In the genomic region with DNA sequence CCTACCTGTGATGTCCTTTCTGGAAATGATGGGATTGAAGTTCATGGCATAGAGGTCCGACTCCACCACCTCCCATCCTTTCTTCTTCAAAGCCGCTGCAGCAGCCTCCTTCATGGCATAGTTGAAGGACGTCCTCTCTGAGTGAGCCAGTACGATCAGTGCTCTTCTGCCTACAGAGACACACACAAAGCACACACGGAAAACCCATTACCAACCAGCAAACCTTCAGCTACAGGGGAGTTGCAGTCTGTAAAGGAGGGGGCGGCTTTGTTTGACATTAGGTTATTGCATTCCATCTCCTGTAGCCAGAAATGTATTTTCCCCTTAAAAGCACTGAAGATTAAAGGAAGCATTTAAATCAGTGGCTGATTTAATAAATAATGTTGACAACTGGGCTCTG, we compare ENCODE assay signal across 18 cellular contexts. TPM values are rescaled to one million over a fixed set of nuclear protein-coding genes. Genes with fewer than 3 reads are reported as not detected.
DNase-seq lines count a peak whose midpoint lies in the region; ATAC-seq, FAIRE-seq and TF ChIP-seq lines count a peak whose summit lies in the region.
"Had no signal": no experiment of that assay in that cellular context is flagged by ENCODE, and none has a peak within 500 bp of the region (broad histone marks: within the 10 kb centered on the region; RNA-seq: fewer than 3 reads in every experiment).

No MANE protein-coding gene starts in this region.

- ATAC-seq in A549 (no peak), T-helper 17 cell (no peak), GM18519 (IDR thresholded peaks at IDR 0.05; ENCODE audit: low FRiP score, unreplicated experiment) (no peak), HG02588 (IDR thresholded peaks at IDR 0.05; ENCODE audit: unreplicated experiment) (no peak)

- H3K27ac ChIP-seq in A549, result 0 out of 6 replicates have a peak overlapping the region, but pooled peaks of 1 of the 2 experiments have one; percentile 23
- H3K27ac ChIP-seq: HL-60 had no signal

- H3K4me1 ChIP-seq in A549, result peaks cover 52% of the 10 kb centered on the region
- H3K4me1 ChIP-seq: HAP-1 had no signal

- DNase-seq in A549 (ENCODE audit: low read depth in 1 of 2, low spot score in 1 of 2) (no peak), T-helper 17 cell (no peak), mesothelial cell of epicardium (ENCODE audit: low spot score in 2 of 2, unreplicated experiment in 2 of 2) (no peak), osteocyte (ENCODE audit: extremely low spot score, unreplicated experiment) (peak; percentile 51), DMS114 treated with DMSO at 0.1 percent for 48 hours (lab: John Stamatoyannopoulos, UW; ENCODE audit: unreplicated experiment) (no peak)
- DNase-seq: C1 segment of cervical spinal cord; CD4-positive, alpha-beta memory T cell; DMS153; DMS79 treated with DMSO at 0.1 percent for 48 hours; EL had no signal

- CTCF ChIA-PET in A549 (lab: Yijun Ruan, JAX), result interaction anchor here (1.6 to 18.6 kb wide), 2 partner anchors 9 to 37 kb away, joined by 7 to 160 read pairs; partner anchors contain the start of gene NOB1

- TF ChIP-seq POLR2A in A549 (IDR thresholded peaks at IDR 0.05; ENCODE audit: low read length), result no peak

- H3K36me3 Mint-ChIP-seq in T-helper 17 cell (ENCODE audit: low read depth) (no peaks in the 10 kb centered on the region), mesothelial cell of epicardium (peaks cover 23% of the 10 kb centered on the region), osteocyte (ENCODE audit: unreplicated experiment) (peaks cover 39% of the 10 kb centered on the region)
- H3K36me3 Mint-ChIP-seq: CD4-positive, alpha-beta memory T cell had no signal

- 92% methylated on average over 6 of the region's 6 CpGs for WGBS in A549 (ENCODE audit: missing lambda C conversion rate)

- H3K9me3 ChIP-seq in A549, result no peaks in the 10 kb centered on the region
- no peaks in the 10 kb centered on the region for H3K9me3 ChIP-seq in T-helper 17 cell (ENCODE audit: control insufficient read depth, low read length, poor library complexity, severe bottlenecking)
- H3K9me3 ChIP-seq: HAP-1 had no signal

- no peak overlapping the region for H3K4me3 ChIP-seq in A549
- H3K4me3 ChIP-seq: HAP-1 had no signal

- 0 out of 3 replicates have a peak overlapping the region, but pooled peaks have one; percentile 4 for H3K4me2 ChIP-seq in A549

- no peaks in the 10 kb centered on the region for H3K27me3 Mint-ChIP-seq in T-helper 17 cell
- H3K27me3 Mint-ChIP-seq in mesothelial cell of epicardium (ENCODE audit: low read depth), result no peaks in the 10 kb centered on the region
- no peaks in the 10 kb centered on the region for H3K27me3 Mint-ChIP-seq in osteocyte (ENCODE audit: unreplicated experiment)
- H3K27me3 Mint-ChIP-seq: B cell; CD4-positive, alpha-beta memory T cell had no signal

- H3K4me3 Mint-ChIP-seq in T-helper 17 cell, result no peak overlapping the region
- peak overlapping the region; percentile 16 for H3K4me3 Mint-ChIP-seq in mesothelial cell of epicardium
- H3K4me3 Mint-ChIP-seq in osteocyte (ENCODE audit: unreplicated experiment), result no peak overlapping the region
- H3K4me3 Mint-ChIP-seq: B cell; CD4-positive, alpha-beta memory T cell had no signal

- no peak for TF ChIP-seq EP300 in A549 (IDR thresholded peaks at IDR 0.05)

- H3K4me1 Mint-ChIP-seq in T-helper 17 cell (no peaks in the 10 kb centered on the region), mesothelial cell of epicardium (peaks cover 11% of the 10 kb centered on the region), osteocyte (ENCODE audit: unreplicated experiment) (peaks cover 22% of the 10 kb centered on the region)
- H3K4me1 Mint-ChIP-seq: B cell; CD4-positive, alpha-beta memory T cell had no signal

- POLR2A ChIA-PET in A549 (lab: Yijun Ruan, JAX), result interaction anchor here (0.6 to 1.4 kb wide), 2 partner anchors 36 to 321 kb away, joined by 3 to 4 read pairs; partner anchors contain the start of gene NOB1

- TF ChIP-seq CTCF in A549 (IDR thresholded peaks at IDR 0.05) (no peak), mesothelial cell of epicardium (IDR thresholded peaks at IDR 0.05; ENCODE audit: unreplicated experiment) (no peak), osteocyte (IDR thresholded peaks at IDR 0.05) (no peak)

- no peaks in the 10 kb centered on the region for H3K9me3 Mint-ChIP-seq in mesothelial cell of epicardium
- H3K9me3 Mint-ChIP-seq in osteocyte (ENCODE audit: unreplicated experiment), result no peaks in the 10 kb centered on the region
- H3K9me3 Mint-ChIP-seq: CD4-positive, alpha-beta memory T cell had no signal

- H3K27ac Mint-ChIP-seq in T-helper 17 cell (peak overlapping the region; percentile 78), mesothelial cell of epicardium (peak overlapping the region; percentile 77), osteocyte (ENCODE audit: unreplicated experiment) (no peak overlapping the region)
- H3K27ac Mint-ChIP-seq: B cell; CD4-positive, alpha-beta memory T cell had no signal

- no peak for FAIRE-seq in A549 (lab: Jason Lieb, UNC)
- FAIRE-seq: G401.6, GM12892, H1 had no signal

- no peak for TF ChIP-seq RAD21 in A549 (conservative IDR thresholded peaks at IDR 0.05 in 1 of 2, IDR thresholded peaks at IDR 0.05 in 1 of 2)

TF ChIP-seq in A549, 52 proteins besides CTCF, POLR2A, EP300 and RAD21 (continues in another document):
- TF ChIP-seq SREBF2 (IDR thresholded peaks at IDR 0.05), result no peak
- TF ChIP-seq NR3C1 (IDR thresholded peaks at IDR 0.05), result no peak
- TF ChIP-seq CEBPB (IDR thresholded peaks at IDR 0.05), result no peak
- TF ChIP-seq HOXB13 (CRISPR knock-in tag; IDR thresholded peaks at IDR 0.05; ENCODE audit: low read depth), result no peak
- no peak for TF ChIP-seq ATOH8 (CRISPR knock-in tag; IDR thresholded peaks at IDR 0.05; ENCODE audit: low read depth)
- no peak for TF ChIP-seq MAZ (IDR thresholded peaks at IDR 0.05; ENCODE audit: borderline replicate concordance, low read depth, low read length)
- TF ChIP-seq KDM1A (IDR thresholded peaks at IDR 0.05; ENCODE audit: low read depth), result no peak
- no peak for TF ChIP-seq CBX8 (IDR thresholded peaks at IDR 0.05)
- no peak for TF ChIP-seq JUNB (IDR thresholded peaks at IDR 0.05)
- no peak for TF ChIP-seq GATA3 (IDR thresholded peaks at IDR 0.05; ENCODE audit: borderline replicate concordance)
- TF ChIP-seq RARB (CRISPR knock-in tag; IDR thresholded peaks at IDR 0.05), result no peak
- TF ChIP-seq, protein P1, sequence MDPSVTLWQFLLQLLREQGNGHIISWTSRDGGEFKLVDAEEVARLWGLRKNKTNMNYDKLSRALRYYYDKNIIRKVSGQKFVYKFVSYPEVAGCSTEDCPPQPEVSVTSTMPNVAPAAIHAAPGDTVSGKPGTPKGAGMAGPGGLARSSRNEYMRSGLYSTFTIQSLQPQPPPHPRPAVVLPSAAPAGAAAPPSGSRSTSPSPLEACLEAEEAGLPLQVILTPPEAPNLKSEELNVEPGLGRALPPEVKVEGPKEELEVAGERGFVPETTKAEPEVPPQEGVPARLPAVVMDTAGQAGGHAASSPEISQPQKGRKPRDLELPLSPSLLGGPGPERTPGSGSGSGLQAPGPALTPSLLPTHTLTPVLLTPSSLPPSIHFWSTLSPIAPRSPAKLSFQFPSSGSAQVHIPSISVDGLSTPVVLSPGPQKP (IDR thresholded peaks at IDR 0.05; ENCODE audit: low read depth, low read length), result no peak
- no peak for TF ChIP-seq MYC (IDR thresholded peaks at IDR 0.05; ENCODE audit: borderline replicate concordance, low read length)
- TF ChIP-seq, protein P2, sequence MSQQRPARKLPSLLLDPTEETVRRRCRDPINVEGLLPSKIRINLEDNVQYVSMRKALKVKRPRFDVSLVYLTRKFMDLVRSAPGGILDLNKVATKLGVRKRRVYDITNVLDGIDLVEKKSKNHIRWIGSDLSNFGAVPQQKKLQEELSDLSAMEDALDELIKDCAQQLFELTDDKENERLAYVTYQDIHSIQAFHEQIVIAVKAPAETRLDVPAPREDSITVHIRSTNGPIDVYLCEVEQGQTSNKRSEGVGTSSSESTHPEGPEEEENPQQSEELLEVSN (IDR thresholded peaks at IDR 0.05; ENCODE audit: borderline replicate concordance, low read depth), result no peak
- TF ChIP-seq ZNF302 (CRISPR knock-in tag; IDR thresholded peaks at IDR 0.05), result no peak
- TF ChIP-seq RNF2 (IDR thresholded peaks at IDR 0.05; ENCODE audit: borderline replicate concordance, low read depth), result no peak
- TF ChIP-seq EHF (CRISPR knock-in tag; IDR thresholded peaks at IDR 0.05), result no peak

RNA-seq across cellular contexts. Expression of gene NQO1, which starts 8.0 kb away (rescaled TPM):
- polyA plus RNA-seq in A549 (2011; rRNA removed), result 1,834 and 2,226 TPM in 2 replicates
- polyA plus RNA-seq in A549 (2012; cell fraction: cytosol; rRNA removed), result 1,879 and 2,170 TPM in 2 replicates
- 1,128 and 1,581 TPM in 2 replicates for polyA plus RNA-seq in A549 (2012; cell fraction: nucleus; rRNA removed)
- polyA plus RNA-seq in A549 (2017; fragmentation: RNase III; extraction: RNeasy Plus Mini Kit Qiagen cat#74134 plus additional on column Dnase treatment), result 2,775 to 2,908 TPM (median 2,777 TPM) in 3 replicates
- 822 and 1,005 TPM in 2 replicates for polyA minus RNA-seq in A549 (2011; rRNA and poly(A)+ RNA removed)
- 1 to 10 TPM; 1.7 to 2.5 TPM for total RNA-seq in T-helper 17 cell
- total RNA-seq in mesothelial cell of epicardium, result 30.9 to 33.3 TPM (median 31.8 TPM) in 3 replicates
- total RNA-seq in osteocyte, result 389 and 470 TPM in 2 replicates

RNA-seq across cellular contexts. Expression of gene NOB1, which starts 36.4 kb away (rescaled TPM):
- 120 and 134 TPM in 2 replicates for polyA plus RNA-seq in A549 (2011; rRNA removed)
- 164 and 165 TPM in 2 replicates for polyA plus RNA-seq in A549 (2012; cell fraction: cytosol; rRNA removed)
- polyA plus RNA-seq in A549 (2012; cell fraction: nucleus; rRNA removed), result 135 and 142 TPM in 2 replicates
- polyA plus RNA-seq in A549 (2017; fragmentation: RNase III; extraction: RNeasy Plus Mini Kit Qiagen cat#74134 plus additional on column Dnase treatment), result 111 to 123 TPM (median 116 TPM) in 3 replicates
- polyA minus RNA-seq in A549 (2011; rRNA and poly(A)+ RNA removed), result 93.6 and 122 TPM in 2 replicates
- 10 to 100 TPM; 32.1 to 36.8 TPM for total RNA-seq in T-helper 17 cell
- 52.9 to 59.4 TPM (median 56.1 TPM) in 3 replicates for total RNA-seq in mesothelial cell of epicardium
- 41.9 and 43.3 TPM in 2 replicates for total RNA-seq in osteocyte

RNA-seq across cellular contexts. Expression of gene WWP2, which starts 43.8 kb away (rescaled TPM):
- polyA plus RNA-seq in A549 (2011; rRNA removed) (15.5 and 16.1 TPM in 2 replicates), A549 (2017; fragmentation: RNase III; extraction: RNeasy Plus Mini Kit Qiagen cat#74134 plus additional on column Dnase treatment) (16.2 to 17.6 TPM (median 16.9 TPM) in 3 replicates)
- 12.5 and 15.3 TPM in 2 replicates for polyA plus RNA-seq in A549 (2012; cell fraction: cytosol; rRNA removed)
- polyA plus RNA-seq in A549 (2012; cell fraction: nucleus; rRNA removed), result 35.6 and 38.2 TPM in 2 replicates
- polyA minus RNA-seq in A549 (2011; rRNA and poly(A)+ RNA removed), result 18.9 and 27.5 TPM in 2 replicates
- total RNA-seq in T-helper 17 cell (10 to 100 TPM; 60.6 to 64.9 TPM), mesothelial cell of epicardium (32.4 to 39.6 TPM (median 33.8 TPM) in 3 replicates), osteocyte (36.2 and 38.2 TPM in 2 replicates)

Comparison
In these comparisons a context has a peak if more than half of its experiments do, and no peak if none do; other contexts are left out.
1. RNA of gene NQO1, which starts 8.0 kb away (total RNA-seq): 389 to 470 TPM in osteocyte; 30.9 to 33.3 TPM in mesothelial cell of epicardium and 1.7 to 2.5 TPM in T-helper 17 cell; every median in the first group is over 10 times any median in the second.